In the genomic region with DNA sequence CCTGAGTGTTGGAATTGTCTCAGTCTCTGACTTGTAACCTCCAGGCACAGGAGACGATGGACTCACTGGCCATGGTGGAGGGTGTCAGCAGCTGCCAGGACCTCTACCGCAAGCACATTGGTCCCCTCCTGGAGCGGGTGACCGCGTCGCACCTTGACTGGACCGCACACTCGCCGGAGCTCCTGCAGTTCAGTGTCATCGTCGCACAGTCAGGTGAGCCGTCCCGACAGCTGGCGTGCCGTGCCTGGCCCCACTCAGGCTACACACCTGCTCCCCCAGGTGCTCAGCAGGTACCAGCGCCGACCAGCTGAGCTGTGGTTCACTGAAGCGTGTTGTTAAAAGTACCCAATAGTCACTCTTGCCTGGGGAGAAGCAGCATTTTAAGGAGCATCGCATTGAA, we compare ENCODE assay signal across 20 cellular contexts.
"Had no signal": no experiment of that assay in that cellular context is flagged by ENCODE, and none has a peak within 500 bp of the region (broad histone marks: within the 10 kb centered on the region; RNA-seq: fewer than 3 reads in every experiment).

No MANE protein-coding gene starts in this region.

- H3K27me3 Mint-ChIP-seq: activated CD4-positive, alpha-beta memory T cell treated with anti-CD3 and anti-CD28 coated beads for 36 hours; activated naive CD8-positive, alpha-beta T cell treated with anti-CD3 and anti-CD28 coated beads for 36 hours; naive thymus-derived CD4-positive, alpha-beta T cell had no signal

- H3K27ac Mint-ChIP-seq: activated CD4-positive, alpha-beta memory T cell treated with anti-CD3 and anti-CD28 coated beads for 36 hours; activated naive CD8-positive, alpha-beta T cell treated with anti-CD3 and anti-CD28 coated beads for 36 hours; immature natural killer cell; naive thymus-derived CD4-positive, alpha-beta T cell; neural progenitor cell had no signal

- H3K4me3 Mint-ChIP-seq: activated CD4-positive, alpha-beta memory T cell treated with anti-CD3 and anti-CD28 coated beads for 36 hours; activated naive CD8-positive, alpha-beta T cell treated with anti-CD3 and anti-CD28 coated beads for 36 hours; immature natural killer cell; naive thymus-derived CD4-positive, alpha-beta T cell; neural progenitor cell had no signal

- DNase-seq: activated CD4-positive, alpha-beta memory T cell treated with anti-CD3 and anti-CD28 coated beads for 36 hours; activated CD4-positive, alpha-beta T cell treated with anti-CD3 and anti-CD28 coated beads for 48 hours; activated CD4-positive, CD25-positive, alpha-beta regulatory T cell; activated naive CD4-positive, alpha-beta T cell treated with Interleukin-2 at 50 U/mL for 16 hours; activated naive CD8-positive, alpha-beta T cell treated with anti-CD3 and anti-CD28 coated beads for 36 hours; activated T-cell treated with anti-CD3 and anti-CD28 coated beads, Interleukin-2, amount 50 U/mL, for 48 hours; central memory CD4-positive, alpha-beta T cell; dermis blood vessel endothelial cell; glutamatergic neuron; immature natural killer cell; naive thymus-derived CD4-positive, alpha-beta T cell; retina; stimulated activated CD4-positive, alpha-beta T cell treated with anti-CD3 and anti-CD28 coated beads, Interleukin-4, amount 100 ng/mL, for 1 hour; stimulated activated naive CD4-positive, alpha-beta T cell treated with Interleukin-2 at 50 U/mL for 16 hours; substantia nigra; thyroid gland had no signal

- FAIRE-seq: astrocyte, frontal cortex had no signal

- ATAC-seq: left lung; naive thymus-derived CD4-positive, alpha-beta T cell had no signal

- H3K4me1 Mint-ChIP-seq: activated naive CD8-positive, alpha-beta T cell treated with anti-CD3 and anti-CD28 coated beads for 36 hours; neural progenitor cell had no signal

- H3K9me3 Mint-ChIP-seq: activated CD4-positive, alpha-beta memory T cell treated with anti-CD3 and anti-CD28 coated beads for 36 hours; activated naive CD8-positive, alpha-beta T cell treated with anti-CD3 and anti-CD28 coated beads for 36 hours; immature natural killer cell; naive thymus-derived CD4-positive, alpha-beta T cell had no signal
